In the genomic region with DNA sequence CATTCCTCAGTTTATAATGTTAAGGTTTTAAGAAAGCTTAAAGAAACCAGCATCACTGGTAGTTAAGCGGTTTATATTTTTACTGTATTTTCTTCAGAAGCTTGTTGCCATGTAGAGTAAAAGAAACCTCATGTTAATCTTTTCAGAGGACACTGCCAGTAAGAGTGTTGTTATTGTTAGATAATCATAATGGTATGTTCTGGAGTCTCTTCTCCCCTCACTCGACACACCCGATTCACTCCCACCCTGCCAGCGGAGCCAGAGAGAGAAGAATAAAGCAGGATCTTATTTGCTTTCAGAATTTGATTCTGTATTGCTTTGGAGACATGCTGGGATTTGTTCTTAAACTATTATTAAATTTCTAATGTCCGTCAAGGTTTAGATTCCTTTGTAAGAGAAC, we compare ENCODE assay signal across 30 cellular contexts.
DNase-seq lines count a peak whose midpoint lies in the region; ATAC-seq and TF ChIP-seq lines count a peak whose summit lies in the region.
"Had no signal": no experiment of that assay in that cellular context is flagged by ENCODE, and none has a peak within 500 bp of the region (broad histone marks: within the 10 kb centered on the region; RNA-seq: fewer than 3 reads in every experiment).

No MANE protein-coding gene starts in this region.

- H3K4me3 ChIP-seq in heart left ventricle, result no peak overlapping the region
- no peak overlapping the region for H3K4me3 ChIP-seq in esophagus muscularis mucosa
- H3K4me3 ChIP-seq in muscle layer of duodenum (ENCODE audit: low read depth in 1 of 2, low read length in 2 of 2), result no peak overlapping the region
- no peak overlapping the region for H3K4me3 ChIP-seq in SJCRH30
- H3K4me3 ChIP-seq: body of pancreas, thyroid gland had no signal

- TF ChIP-seq POLR2A in heart left ventricle (IDR thresholded peaks at IDR 0.05) (no peak), esophagus muscularis mucosa (IDR thresholded peaks at IDR 0.05; ENCODE audit: low read depth) (no peak)

- H3K4me1 Mint-ChIP-seq in type B pancreatic cell (ENCODE audit: unreplicated experiment), result peaks cover 15% of the 10 kb centered on the region

- H3K9me3 Mint-ChIP-seq in type B pancreatic cell, result no peaks in the 10 kb centered on the region
- H3K9me3 Mint-ChIP-seq: naive thymus-derived CD4-positive, alpha-beta T cell had no signal

- H3K4me1 ChIP-seq in heart left ventricle (peaks cover 17 to 94% (median 69%) of the 10 kb centered on the region in 12 donors), esophagus muscularis mucosa (peaks cover 60 to 91% (median 77%) of the 10 kb centered on the region in 4 donors), muscle layer of duodenum (ENCODE audit: control insufficient read depth in 1 of 2, insufficient read depth in 2 of 2, low read length in 2 of 2) (peaks cover 0 to 8% of the 10 kb centered on the region in 2 donors), SJCRH30 (peaks cover 19% of the 10 kb centered on the region)
- H3K4me1 ChIP-seq: body of pancreas had no signal

- H3K9me3 ChIP-seq in heart left ventricle (no peaks in the 10 kb centered on the region), esophagus muscularis mucosa (no peaks in the 10 kb centered on the region), muscle layer of duodenum (ENCODE audit: control insufficient read depth in 1 of 2, low read length in 2 of 2) (no peaks in the 10 kb centered on the region), SJCRH30 (replicated peaks) (no peaks in the 10 kb centered on the region)
- H3K9me3 ChIP-seq: body of pancreas, thyroid gland had no signal

- H3K27ac ChIP-seq in heart left ventricle (peak overlapping the region in 8 of 12 donors; percentile 12 to 92 (median 84)), esophagus muscularis mucosa (replicated peaks in 1 of 4) (peak overlapping the region; percentile 25 to 89 (median 59)), muscle layer of duodenum (ENCODE audit: low read length) (peak overlapping the region; percentile 4), SJCRH30 (no peak overlapping the region)
- H3K27ac ChIP-seq: body of pancreas, thyroid gland, VCaP had no signal

- H3K4me3 Mint-ChIP-seq in type B pancreatic cell, result no peak overlapping the region
- H3K4me3 Mint-ChIP-seq: activated naive CD8-positive, alpha-beta T cell treated with anti-CD3 and anti-CD28 coated beads, Interleukin-2, amount 10 ng/mL, durations not matched to agents 7 days and 5 days; CD4-positive, alpha-beta memory T cell; naive thymus-derived CD4-positive, alpha-beta T cell had no signal

- TF ChIP-seq CTCF in heart left ventricle (IDR thresholded peaks at IDR 0.05), result no peak
- no peak for TF ChIP-seq CTCF in esophagus muscularis mucosa (IDR thresholded peaks at IDR 0.05)
- TF ChIP-seq CTCF in type B pancreatic cell (conservative IDR thresholded peaks at IDR 0.05), result no peak

- intact Hi-C loops in heart left ventricle (cut with DNase I) (no loop called here), cardiac septum (cut with DNase I) (no loop called here), esophagus muscularis mucosa (cut with DNase I) (no loop called here)

- H3K36me3 ChIP-seq in heart left ventricle (no peaks in the 10 kb centered on the region), esophagus muscularis mucosa (no peaks in the 10 kb centered on the region), muscle layer of duodenum (ENCODE audit: control insufficient read depth in 1 of 2, insufficient read depth in 2 of 2, low read length in 2 of 2) (no peaks in the 10 kb centered on the region), SJCRH30 (no peaks in the 10 kb centered on the region)
- H3K36me3 ChIP-seq: thyroid gland had no signal

- no peak for TF ChIP-seq EP300 in esophagus muscularis mucosa (IDR thresholded peaks at IDR 0.05)

- no peaks in the 10 kb centered on the region for H3K36me3 Mint-ChIP-seq in type B pancreatic cell
- H3K36me3 Mint-ChIP-seq: activated naive CD8-positive, alpha-beta T cell treated with anti-CD3 and anti-CD28 coated beads, Interleukin-2, amount 10 ng/mL, durations not matched to agents 7 days and 5 days; CD4-positive, alpha-beta memory T cell; naive thymus-derived CD4-positive, alpha-beta T cell had no signal

- DNase-seq in heart left ventricle (no peak), cardiac septum (ENCODE audit: low spot score) (no peak), esophagus muscularis mucosa (ENCODE audit: extremely low spot score) (no peak), type B pancreatic cell (ENCODE audit: extremely low spot score, unreplicated experiment) (no peak), SJCRH30 (no peak)
- DNase-seq: activated CD4-positive, alpha-beta T cell treated with anti-CD3 and anti-CD28 coated beads for 48 hours; activated CD8-positive, alpha-beta memory T cell treated with anti-CD3 and anti-CD28 coated beads for 24 hours; activated gamma-delta T cell; activated naive CD8-positive, alpha-beta T cell treated with anti-CD3 and anti-CD28 coated beads, Interleukin-2, amount 10 ng/mL, durations not matched to agents 7 days and 5 days; AML-193; body of pancreas; CD4-positive, alpha-beta memory T cell; foreskin fibroblast; KBM-7; left colon; MM.1S; naive thymus-derived CD4-positive, alpha-beta T cell; NCI-H1417; NCI-H2029 treated with DMSO at 0.1 percent for 48 hours; NCI-H526; occipital lobe; retina; SHP77 treated with DMSO at 0.1 percent for 48 hours; stimulated activated naive CD4-positive, alpha-beta T cell; T-helper 9 cell; thyroid gland had no signal

- WGBS in heart left ventricle, 4 donors, result 59 to 76% (median 66%) methylated on average over 5 of the region's 5 CpGs
- WGBS in esophagus muscularis mucosa, result 67% methylated on average over 5 of the region's 5 CpGs

- H3K27me3 Mint-ChIP-seq in type B pancreatic cell, result no peaks in the 10 kb centered on the region

- peak overlapping the region; percentile 50 for H3K27ac Mint-ChIP-seq in type B pancreatic cell
- H3K27ac Mint-ChIP-seq: activated naive CD8-positive, alpha-beta T cell treated with anti-CD3 and anti-CD28 coated beads, Interleukin-2, amount 10 ng/mL, durations not matched to agents 7 days and 5 days; CD4-positive, alpha-beta memory T cell; naive thymus-derived CD4-positive, alpha-beta T cell had no signal

- no peak for ATAC-seq in heart left ventricle
- no peak for ATAC-seq in GM21360 (IDR thresholded peaks at IDR 0.05; ENCODE audit: unreplicated experiment)
- ATAC-seq in HG03196 (IDR thresholded peaks at IDR 0.05; ENCODE audit: unreplicated experiment), result no peak
- ATAC-seq: body of pancreas; left colon; naive thymus-derived CD4-positive, alpha-beta T cell had no signal

- H3K27me3 ChIP-seq in heart left ventricle (no peaks in the 10 kb centered on the region), esophagus muscularis mucosa (no peaks in the 10 kb centered on the region), muscle layer of duodenum (ENCODE audit: low read depth, low read length) (no peaks in the 10 kb centered on the region), SJCRH30 (no peaks in the 10 kb centered on the region)
- H3K27me3 ChIP-seq: body of pancreas, thyroid gland had no signal
